ENCODE assay signal across 1 cellular context in genomic region chr1:200901796-200902444, GRCh38.
TF ChIP-seq lines count a peak whose summit lies in the region.

No MANE protein-coding gene starts in this region.

TF ChIP-seq in GM23338, 12 proteins besides CTCF, POLR2A, EP300 and RAD21:
- no peak for TF ChIP-seq EZH2phosphoT487 (IDR thresholded peaks at IDR 0.05; ENCODE audit: unreplicated experiment)
- no peak for TF ChIP-seq STAT1 (IDR thresholded peaks at IDR 0.05; ENCODE audit: unreplicated experiment)
- TF ChIP-seq NANOG (IDR thresholded peaks at IDR 0.05; ENCODE audit: borderline replicate concordance): no peak
- TF ChIP-seq ETS1 (IDR thresholded peaks at IDR 0.05): no peak
- no peak for TF ChIP-seq JUNB (IDR thresholded peaks at IDR 0.05; ENCODE audit: unreplicated experiment)
- TF ChIP-seq REST (IDR thresholded peaks at IDR 0.05; ENCODE audit: unreplicated experiment): no peak
- TF ChIP-seq ZNF114 (CRISPR knock-in tag; IDR thresholded peaks at IDR 0.05): no peak
- no peak for TF ChIP-seq POLR2AphosphoS5 (IDR thresholded peaks at IDR 0.05; ENCODE audit: low read depth)
TF ChIP-seq in GM23338: peak in this region for 0.
